26 cellular contexts compared by ENCODE assay signal in genomic region chr10:130727766-130728490, GRCh38.
"Had no signal": no experiment of that assay in that cellular context is flagged by ENCODE, and none has a peak within 500 bp of the region (broad histone marks: within the 10 kb centered on the region; RNA-seq: fewer than 3 reads in every experiment).

No MANE protein-coding gene starts in this region.

- H3K36me3 ChIP-seq: heart left ventricle, left lung, pancreas, right atrium auricular region, stomach, tibial artery had no signal

- H3K4me2 ChIP-seq: smooth muscle cell had no signal

- H3K9me3 ChIP-seq: heart left ventricle, left lung, mucosa of descending colon, pancreas, right atrium auricular region, stomach, tibial artery had no signal

- H3K4me1 ChIP-seq: foreskin keratinocyte, heart left ventricle, left lung, pancreas, right atrium auricular region, stomach, tibial artery had no signal

- DNase-seq: activated CD4-positive, alpha-beta T cell treated with anti-CD3 and anti-CD28 coated beads for 1 hour; activated CD4-positive, alpha-beta T cell treated with anti-CD3 and anti-CD28 coated beads, Interleukin-2, amount 50 U/mL, for 1 hour; activated CD8-positive, alpha-beta T cell treated with anti-CD3 and anti-CD28 coated beads for 36 hours; activated T-cell treated with anti-CD3 and anti-CD28 coated beads, Interleukin-2, amount 50 U/mL, for 48 hours; anterior cingulate cortex; cerebellar nuclear complex; cortex of kidney; effector memory CD8-positive, alpha-beta T cell; foreskin keratinocyte; hypothalamus; immature natural killer cell; left lung; mucosa of descending colon; stimulated activated CD4-positive, alpha-beta T cell treated with anti-CD3 and anti-CD28 coated beads, Interleukin-15, amount 100 ng/mL, for 24 hours; stimulated activated CD4-positive, alpha-beta T cell treated with anti-CD3 and anti-CD28 coated beads, Interleukin-2, amount 100 ng/mL, for 24 hours; stimulated activated naive B cell treated with anti-CD40 and anti-IgM and Interleukin-4, amounts not matched to agents 10 μg/mL and 1 μg/mL and 100 μg/mL, for 72 hours; stomach; tibial artery had no signal

- ATAC-seq: activated CD8-positive, alpha-beta T cell treated with anti-CD3 and anti-CD28 coated beads for 36 hours; activated naive CD4-positive, alpha-beta T cell treated with anti-CD3 and anti-CD28 coated beads, Interleukin-2, amount 50 U/mL, for 72 hours; effector memory CD8-positive, alpha-beta T cell; esophagus mucosa; foreskin keratinocyte; heart left ventricle; left lung; mucosa of descending colon; pancreas; stimulated activated naive B cell treated with anti-CD40 and anti-IgM and Interleukin-4, amounts not matched to agents 10 μg/mL and 1 μg/mL and 100 μg/mL, for 72 hours; WTC11 had no signal

- H3K27me3 ChIP-seq: foreskin keratinocyte, right atrium auricular region, tibial artery had no signal

- H3K4me3 ChIP-seq: heart left ventricle, left lung, lung, mucosa of descending colon, pancreas, right atrium auricular region, smooth muscle cell, stomach, tibial artery had no signal

- H3K27ac ChIP-seq: foreskin keratinocyte, heart left ventricle, left lung, pancreas, right atrium auricular region, stomach, tibial artery had no signal
